ENCODE assay signal across 8 cellular contexts in the genomic region with DNA sequence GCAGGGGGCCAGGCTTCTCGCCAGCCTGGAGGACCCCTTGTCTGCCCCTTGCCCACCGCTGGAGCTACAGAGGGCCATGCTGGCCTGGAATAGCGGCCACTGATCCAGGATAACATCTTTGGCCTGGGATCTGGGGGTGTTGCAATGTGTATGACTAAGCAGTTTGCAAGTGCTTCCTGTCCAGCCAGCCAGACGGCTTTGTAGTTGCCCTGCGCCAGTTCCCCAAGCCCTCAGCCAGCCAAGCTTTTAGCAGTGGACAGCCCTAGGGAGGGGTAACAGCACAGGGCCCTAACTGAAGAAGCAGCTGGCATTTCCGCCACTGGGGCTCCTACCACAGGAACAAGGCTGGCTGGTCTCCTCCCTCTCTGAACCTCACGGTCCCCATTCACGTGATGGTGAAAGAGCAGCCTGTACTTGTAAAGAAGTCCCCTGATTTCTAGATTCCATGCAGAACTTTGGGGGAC. TPM values are rescaled to one million over a fixed set of nuclear protein-coding genes. Genes with fewer than 3 reads are reported as not detected.
DNase-seq lines count a peak whose midpoint lies in the region; ATAC-seq and TF ChIP-seq lines count a peak whose summit lies in the region.

No MANE protein-coding gene starts in this region.

- DNase-seq in ELF-1 (ENCODE audit: low read depth, low spot score), result peak; percentile 78
- no peak for DNase-seq in Panc1 (ENCODE audit: low read depth, low spot score)
- DNase-seq in natural killer cell, result no peak
- DNase-seq in DMS114 treated with DMSO at 0.1 percent for 48 hours (lab: John Stamatoyannopoulos, UW; ENCODE audit: unreplicated experiment), result no peak
- DNase-seq in DMS 273 (lab: John Stamatoyannopoulos, UW; ENCODE audit: unreplicated experiment), result no peak
- no peak for DNase-seq in SK-N-DZ (ENCODE audit: low spot score)

- no peaks in the 10 kb centered on the region for H3K9me3 ChIP-seq in Panc1 (ENCODE audit: control insufficient read depth, insufficient read depth, low read depth, low read length)
- H3K9me3 ChIP-seq in esophagus (ENCODE audit: control insufficient read depth in 2 of 2, insufficient read depth in 1 of 2, low read depth in 1 of 2, low read length in 1 of 2), result no peaks in the 10 kb centered on the region

- H3K4me3 Mint-ChIP-seq in natural killer cell, result no peak overlapping the region

- H3K4me1 ChIP-seq in Panc1 (ENCODE audit: control insufficient read depth, insufficient read depth, low read length) (no peaks in the 10 kb centered on the region), esophagus (ENCODE audit: control insufficient read depth in 2 of 2, insufficient read depth in 2 of 2, low read length in 1 of 2) (peaks cover 10 to 17% of the 10 kb centered on the region in 2 donors)

- intact Hi-C loops in Panc1 (cut with micrococcal nuclease; ENCODE audit: unreplicated experiment), result loop anchor here (10.0 kb wide), 1 partner anchor 206 kb away; no protein-coding TSS in a partner anchor
- intact Hi-C loops in natural killer cell (cut with micrococcal nuclease), result no loop called here

- TF ChIP-seq CTCF in Panc1 (IDR thresholded peaks at IDR 0.05) (no peak), natural killer cell (IDR thresholded peaks at IDR 0.05) (no peak)

- no TSS peak for BruUV-seq in Panc1 (replicated peaks; lab: Mats Ljungman, UMichigan)

- WGBS in esophagus, 2 donors, result 33 to 47% methylated on average over 8 of the region's 8 CpGs

- no peak overlapping the region for H3K27ac ChIP-seq in Panc1 (ENCODE audit: low read length)
- H3K27ac ChIP-seq in esophagus (ENCODE audit: low read depth in 2 of 2, low read length in 1 of 2), result peak overlapping the region; percentile 55 to 91

- H3K27ac Mint-ChIP-seq in natural killer cell, result no peak overlapping the region

- POLR2A ChIA-PET in Panc1 (lab: Charles Lee), result no interaction called here

- ATAC-seq in Panc1, result 0 out of 2 replicates have a peak, but pooled peaks have one; percentile 48
- peak in 2 of 3 donors; percentile 36 to 58 for ATAC-seq in natural killer cell
- no peak for ATAC-seq in GM21367 (IDR thresholded peaks at IDR 0.05; ENCODE audit: unreplicated experiment)

- H3K4me1 Mint-ChIP-seq in natural killer cell, result no peaks in the 10 kb centered on the region

- in situ Hi-C loops in Panc1 (cut with HindIII; ENCODE audit: low pct_unique_long_range_greater_than_20kb, low sequenced_read_pairs), result no loop called here

- no peaks in the 10 kb centered on the region for H3K9me3 Mint-ChIP-seq in natural killer cell

- H3K27me3 Mint-ChIP-seq in natural killer cell (ENCODE audit: low read depth in 2 of 2), result no peaks in the 10 kb centered on the region

- CTCF ChIA-PET in Panc1 (lab: Charles Lee), result no interaction called here

- H3K27me3 ChIP-seq in Panc1 (ENCODE audit: control insufficient read depth, insufficient read depth, low read length), result no peaks in the 10 kb centered on the region
- H3K27me3 ChIP-seq in esophagus (ENCODE audit: control insufficient read depth in 1 of 2, insufficient read depth in 2 of 2, low read length in 2 of 2), result no peaks in the 10 kb centered on the region

- H3K36me3 ChIP-seq in Panc1 (ENCODE audit: control insufficient read depth, insufficient read depth, low read length) (no peaks in the 10 kb centered on the region; the same call in 1 of the 2 replicates), esophagus (ENCODE audit: control insufficient read depth in 2 of 2, insufficient read depth in 2 of 2, low read length in 1 of 2) (peaks cover 7 to 33% of the 10 kb centered on the region in 2 donors)

- H3K4me3 ChIP-seq in Panc1 (ENCODE audit: low read depth in 2 of 2, low read length in 2 of 2) (no peak overlapping the region), esophagus (ENCODE audit: low read depth in 1 of 2, low read length in 2 of 2) (no peak overlapping the region)

- peaks cover 7% of the 10 kb centered on the region for H3K36me3 Mint-ChIP-seq in natural killer cell

RNA-seq across cellular contexts. Expression of a gene that starts 32.1 kb away (rescaled TPM):
- total RNA-seq in Panc1 (2021; ENCODE audit: unreplicated experiment), result 93.7 TPM
- polyA plus RNA-seq in Panc1 (2012; ENCODE audit: insufficient read length), result 172 TPM
- 100 to 1,000 TPM; 171 to 204 TPM for polyA plus RNA-seq in esophagus
- 10 to 100 TPM; 33.6 to 40.8 (median 35.4) TPM for total RNA-seq in natural killer cell
- 98.6 and 126 TPM in 2 replicates for polyA plus RNA-seq in SK-N-DZ (2014; cell fraction: cytosol; rRNA removed)
- 87.0 and 107 TPM in 2 replicates for polyA plus RNA-seq in SK-N-DZ (2014; cell fraction: nucleus; rRNA removed)

RNA-seq across cellular contexts. Expression of a gene that starts 32.4 kb away (rescaled TPM):
- total RNA-seq in Panc1 (2021; ENCODE audit: unreplicated experiment), result 22.4 TPM
- 30.5 TPM for polyA plus RNA-seq in Panc1 (2012; ENCODE audit: insufficient read length)
- polyA plus RNA-seq in esophagus, result 10 to 100 TPM; 20.3 to 31.2 TPM
- total RNA-seq in natural killer cell, result 10 to 100 TPM; 15.9 to 20.0 (median 16.0) TPM
- 49.1 and 51.6 TPM in 2 replicates for polyA plus RNA-seq in SK-N-DZ (2014; cell fraction: cytosol; rRNA removed)
- polyA plus RNA-seq in SK-N-DZ (2014; cell fraction: nucleus; rRNA removed), result 28.3 and 37.1 TPM in 2 replicates

RNA-seq across cellular contexts. Expression of a gene that starts 38.8 kb away (rescaled TPM):
- total RNA-seq in Panc1 (2021; ENCODE audit: unreplicated experiment), result 52.0 TPM
- polyA plus RNA-seq in Panc1 (2012; ENCODE audit: insufficient read length), result 64.3 TPM
- 100 to 1,000 TPM in 1 of 2 donors, 10 to 100 TPM in 1; 61.3 to 142 TPM for polyA plus RNA-seq in esophagus
- 100 to 1,000 TPM; 102 to 130 (median 128) TPM for total RNA-seq in natural killer cell
- 21.8 and 27.2 TPM in 2 replicates for polyA plus RNA-seq in SK-N-DZ (2014; cell fraction: cytosol; rRNA removed)
- polyA plus RNA-seq in SK-N-DZ (2014; cell fraction: nucleus; rRNA removed), result 23.1 and 43.9 TPM in 2 replicates
